8 cellular contexts compared by ENCODE assay signal in genomic region chr2:231707625-231708049, GRCh38. TPM values are rescaled to one million over a fixed set of nuclear protein-coding genes. Genes with fewer than 3 reads are reported as not detected.
DNase-seq lines count a peak whose midpoint lies in the region; ATAC-seq and TF ChIP-seq lines count a peak whose summit lies in the region.

No MANE protein-coding gene starts in this region.

- H3K4me1 ChIP-seq in HUES6 (ENCODE audit: control insufficient read depth, insufficient read depth, low read length) (peaks cover 18% of the 10 kb centered on the region), cardiac muscle cell (ENCODE audit: low read depth) (peaks cover 4% of the 10 kb centered on the region), gastrocnemius medialis (peaks cover 23 to 24% of the 10 kb centered on the region in 2 donors)

- TF ChIP-seq POLR2A in GM18505 (IDR thresholded peaks at IDR 0.05; ENCODE audit: borderline replicate concordance, extremely low read depth, insufficient read depth, insufficient read length): no peak
- no peak for TF ChIP-seq POLR2A in gastrocnemius medialis (IDR thresholded peaks at IDR 0.05)

- intact Hi-C loops in gastrocnemius medialis (cut with DNase I; ENCODE audit: low total_unique reads): loop anchor here (1.0 to 10.0 kb wide), 7 partner anchors 41 to 1717 kb away; partner anchors contain the start of gene PDE6D

- H3K36me3 ChIP-seq in HUES6 (ENCODE audit: control insufficient read depth, insufficient read depth, low read length) (peaks cover 33% of the 10 kb centered on the region), cardiac muscle cell (peaks cover 16% of the 10 kb centered on the region), gastrocnemius medialis (peaks cover 0 to 9% of the 10 kb centered on the region in 2 donors)

- no peaks in the 10 kb centered on the region for H3K27me3 ChIP-seq in HUES6 (ENCODE audit: control insufficient read depth, insufficient read depth, low read length)
- H3K27me3 ChIP-seq in cardiac muscle cell: no peaks in the 10 kb centered on the region
- no peaks in the 10 kb centered on the region for H3K27me3 ChIP-seq in gastrocnemius medialis

- peak overlapping the region; percentile 99 for H3K27ac ChIP-seq in HUES6 (ENCODE audit: low read depth, low read length)
- peak overlapping the region; percentile 99 for H3K27ac ChIP-seq in cardiac muscle cell
- H3K27ac ChIP-seq in gastrocnemius medialis: peak overlapping the region; percentile 94 to 100 (median 96)

- H3K4me3 ChIP-seq in HUES6 (ENCODE audit: low read depth, low read length): peak overlapping the region; percentile 76
- H3K4me3 ChIP-seq in cardiac muscle cell: peak overlapping the region; percentile 26
- peak overlapping the region; percentile 86 to 96 (median 90) for H3K4me3 ChIP-seq in gastrocnemius medialis

- peak; percentile 1 for ATAC-seq in GM18505 (IDR thresholded peaks at IDR 0.05; ENCODE audit: unreplicated experiment)
- ATAC-seq in gastrocnemius medialis: peak; percentile 1 to 2
- ATAC-seq in GM21576 (IDR thresholded peaks at IDR 0.05; ENCODE audit: unreplicated experiment): no peak

- TF ChIP-seq CTCF in cardiac muscle cell (IDR thresholded peaks at IDR 0.05; ENCODE audit: low read depth, low read length) (no peak), gastrocnemius medialis (IDR thresholded peaks at IDR 0.05 in 4 of 5, conservative IDR thresholded peaks at IDR 0.05 in 1 of 5) (no peak)

- H3K9ac ChIP-seq in HUES6 (ENCODE audit: low read length): peak overlapping the region; percentile 96

- in situ Hi-C loops in gastrocnemius medialis (cut with MboI; ENCODE audit: low sequenced_read_pairs in 4 of 4): no loop called here

- H3K9me3 ChIP-seq in HUES6 (ENCODE audit: control insufficient read depth, insufficient read depth, low read depth, low read length): no peaks in the 10 kb centered on the region
- H3K9me3 ChIP-seq in cardiac muscle cell (ENCODE audit: low read depth): no peaks in the 10 kb centered on the region
- H3K9me3 ChIP-seq in gastrocnemius medialis: no peaks in the 10 kb centered on the region

- peak in 3 of 4 experiments; percentile 51 to 83 (median 62) for DNase-seq in activated naive CD4-positive, alpha-beta T cell (lab: John Stamatoyannopoulos, UW)
- DNase-seq in cardiac muscle cell (ENCODE audit: low read depth in 1 of 2, low spot score in 1 of 2) (peak; percentile 50 to 71), gastrocnemius medialis (no peak), NCI-H2107 treated with DMSO at 0.1 percent for 48 hours (lab: John Stamatoyannopoulos, UW; ENCODE audit: unreplicated experiment) (no peak), SKM-1 treated with dmso at 0.1 percent for 144 hours (lab: John Stamatoyannopoulos, UW; ENCODE audit: unreplicated experiment) (no peak)

RNA-seq across cellular contexts. Expression of gene PTMA, which starts 0.7 kb away (rescaled TPM):
- total RNA-seq in cardiac muscle cell (638 and 737 TPM in 2 replicates), gastrocnemius medialis (100 to 1,000 TPM; 121 to 177 (median 174) TPM)
- 750 and 774 TPM in 2 replicates for polyA plus RNA-seq in cardiac muscle cell

Comparison
In these comparisons a context has a peak if more than half of its experiments do, and no peak if none do; other contexts are left out.
1. H3K4me3 ChIP-seq: peak in every context shown above with its lines; median percentile 90 in gastrocnemius medialis; 76 in HUES6; 26 in cardiac muscle cell.
2. DNase-seq: peak in activated naive CD4-positive, alpha-beta T cell (3 of 4) and cardiac muscle cell (2 of 2); none in gastrocnemius medialis (0 of 2), NCI-H2107 treated with DMSO at 0.1 percent for 48 hours (single experiment) and SKM-1 treated with dmso at 0.1 percent for 144 hours (single experiment).
3. Peak in every context shown above with its lines, with median percentiles within 50 percentile points of each other: H3K27ac ChIP-seq.